Comparison of ENCODE assay signal across 21 cellular contexts in the genomic region with DNA sequence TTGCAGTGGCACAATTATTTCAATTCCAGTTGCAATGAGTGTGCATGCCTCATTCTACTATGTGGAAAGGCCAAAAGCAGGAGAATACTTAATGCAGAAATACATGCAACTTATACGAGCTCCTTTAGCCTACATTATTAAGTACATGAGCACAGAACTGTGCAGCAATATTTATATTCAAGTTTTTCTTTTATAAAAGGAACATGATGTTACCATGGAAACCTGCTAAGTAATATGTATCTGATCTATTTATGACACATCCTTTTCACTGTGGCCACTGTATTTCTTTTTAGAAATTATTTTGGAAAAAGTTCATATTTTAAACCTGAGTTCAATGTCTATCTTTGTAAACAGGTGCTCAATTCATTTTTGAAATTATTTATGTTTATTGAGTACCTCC.
DNase-seq lines count a peak whose midpoint lies in the region; ATAC-seq and TF ChIP-seq lines count a peak whose summit lies in the region.
"Had no signal": no experiment of that assay in that cellular context is flagged by ENCODE, and none has a peak within 500 bp of the region (broad histone marks: within the 10 kb centered on the region; RNA-seq: fewer than 3 reads in every experiment).

No MANE protein-coding gene starts in this region.

- ATAC-seq in CD4-positive, alpha-beta T cell (ENCODE audit: poor library complexity) = no peak
- ATAC-seq in PC-3 = peak; percentile 30
- no peak for ATAC-seq in foreskin keratinocyte
- ATAC-seq: A549 had no signal

- peaks cover 3% of the 10 kb centered on the region for H3K79me2 ChIP-seq in PC-3 (ENCODE audit: low read length)
- H3K79me2 ChIP-seq in neural progenitor cell (ENCODE audit: low read depth) = peaks cover 99% of the 10 kb centered on the region

- H3K27me3 ChIP-seq in CD4-positive, alpha-beta T cell (ENCODE audit: control insufficient read depth, insufficient read depth, low read length) = no peaks in the 10 kb centered on the region
- no peaks in the 10 kb centered on the region for H3K27me3 ChIP-seq in PC-3 (ENCODE audit: low read length)
- no peaks in the 10 kb centered on the region for H3K27me3 ChIP-seq in neural progenitor cell
- no peaks in the 10 kb centered on the region for H3K27me3 ChIP-seq in foreskin keratinocyte
- H3K27me3 ChIP-seq: BLaER1 treated with 17β-estradiol and CSF1 and Interleukin-3, amounts not matched to agents 10 nM and 100 nM had no signal

- H3K4me3 ChIP-seq in PC-3 (ENCODE audit: low read length) (no peak overlapping the region), neural progenitor cell (no peak overlapping the region)
- H3K4me3 ChIP-seq: A549; BLaER1 treated with 17β-estradiol and CSF1 and Interleukin-3, amounts not matched to agents 10 nM and 100 nM had no signal

- H3K4me1 ChIP-seq in PC-3 (ENCODE audit: insufficient read depth, low read length) = 0 out of 2 replicates have a peak, but pooled peaks cover 7% of the 10 kb centered on the region
- H3K4me1 ChIP-seq in neural progenitor cell = peaks cover 64% of the 10 kb centered on the region
- H3K4me1 ChIP-seq in foreskin keratinocyte = no peaks in the 10 kb centered on the region
- H3K4me1 ChIP-seq: A549; BLaER1 treated with 17β-estradiol and CSF1 and Interleukin-3, amounts not matched to agents 10 nM and 100 nM had no signal

- no peak for TF ChIP-seq CTCF in CD4-positive, alpha-beta T cell (IDR thresholded peaks at IDR 0.05)
- TF ChIP-seq CTCF in PC-3 (conservative IDR thresholded peaks at IDR 0.05; ENCODE audit: low read depth, low read length) = no peak
- no peak for TF ChIP-seq CTCF in neural progenitor cell (IDR thresholded peaks at IDR 0.05)
- TF ChIP-seq CTCF in endothelial cell (IDR thresholded peaks at IDR 0.05; ENCODE audit: unreplicated experiment) = no peak
- no peak for TF ChIP-seq CTCF in foreskin keratinocyte (conservative IDR thresholded peaks at IDR 0.05)

- peaks cover 4% of the 10 kb centered on the region for H3K27me3 Mint-ChIP-seq in CD4-positive, alpha-beta T cell
- no peaks in the 10 kb centered on the region for H3K27me3 Mint-ChIP-seq in neural progenitor cell (ENCODE audit: insufficient read depth, low read depth)
- no peaks in the 10 kb centered on the region for H3K27me3 Mint-ChIP-seq in endothelial cell (ENCODE audit: unreplicated experiment)

- H3K9ac ChIP-seq in PC-3 (ENCODE audit: low read length) (no peak overlapping the region), neural progenitor cell (no peak overlapping the region)
- H3K9ac ChIP-seq: BLaER1 treated with 17β-estradiol and CSF1 and Interleukin-3, amounts not matched to agents 10 nM and 100 nM had no signal

- BruUV-seq in PC-3 (replicated peaks; lab: Mats Ljungman, UMichigan) = no TSS peak

- H3K36me3 Mint-ChIP-seq in CD4-positive, alpha-beta T cell (ENCODE audit: low read depth) = no peaks in the 10 kb centered on the region
- peaks cover 14% of the 10 kb centered on the region for H3K36me3 Mint-ChIP-seq in neural progenitor cell
- no peaks in the 10 kb centered on the region for H3K36me3 Mint-ChIP-seq in endothelial cell (ENCODE audit: low read depth, unreplicated experiment)
- H3K36me3 Mint-ChIP-seq: CD4-positive, alpha-beta memory T cell; CD8-positive, alpha-beta memory T cell had no signal

- H3K27ac Mint-ChIP-seq in CD4-positive, alpha-beta T cell = peak overlapping the region; percentile 2
- H3K27ac Mint-ChIP-seq in neural progenitor cell (no peak overlapping the region), endothelial cell (ENCODE audit: unreplicated experiment) (no peak overlapping the region)
- H3K27ac Mint-ChIP-seq: B cell had no signal

- no peaks in the 10 kb centered on the region for H3F3A ChIP-seq in PC-3 (ENCODE audit: low read length, unreplicated experiment)
- peaks cover 12% of the 10 kb centered on the region for H3F3A ChIP-seq in neural progenitor cell (ENCODE audit: low read depth)

- intact Hi-C loops in CD4-positive, alpha-beta T cell (cut with DNase I, micrococcal nuclease) = no loop called here
- intact Hi-C loops in PC-3 (cut with micrococcal nuclease) = no loop called here

- H3K9me3 Mint-ChIP-seq in CD4-positive, alpha-beta T cell = no peaks in the 10 kb centered on the region
- H3K9me3 Mint-ChIP-seq in neural progenitor cell (peaks cover 14% of the 10 kb centered on the region), endothelial cell (ENCODE audit: unreplicated experiment) (no peaks in the 10 kb centered on the region)
- H3K9me3 Mint-ChIP-seq: CD4-positive, alpha-beta memory T cell; CD8-positive, alpha-beta memory T cell had no signal

- no peaks in the 10 kb centered on the region for H3K36me3 ChIP-seq in PC-3 (ENCODE audit: low read depth, low read length)
- H3K36me3 ChIP-seq in neural progenitor cell = no peaks in the 10 kb centered on the region
- H3K36me3 ChIP-seq: BLaER1 treated with 17β-estradiol and CSF1 and Interleukin-3, amounts not matched to agents 10 nM and 100 nM had no signal

- no peak overlapping the region for H3K4me3 Mint-ChIP-seq in CD4-positive, alpha-beta T cell
- no peak overlapping the region for H3K4me3 Mint-ChIP-seq in neural progenitor cell
- no peak overlapping the region for H3K4me3 Mint-ChIP-seq in endothelial cell (ENCODE audit: unreplicated experiment)
- H3K4me3 Mint-ChIP-seq: B cell; CD4-positive, alpha-beta memory T cell; CD8-positive, alpha-beta memory T cell had no signal

- DNase-seq in CD4-positive, alpha-beta T cell = no peak
- DNase-seq in PC-3 (no peak), caudate nucleus (lab: John Stamatoyannopoulos, UW) (no peak), neural progenitor cell (ENCODE audit: low spot score) (no peak), endothelial cell (ENCODE audit: low spot score) (no peak), DMS79 (lab: John Stamatoyannopoulos, UW) (no peak), foreskin keratinocyte (no peak)
- DNase-seq: AML-193; CD4-positive, alpha-beta memory T cell; COR-L47; DMS 273 treated with DMSO at 0.1 percent for 48 hours; DMS153; DMS53; DMS79 treated with DMSO at 0.1 percent for 48 hours; GF-D8 had no signal

- no peak overlapping the region for H3K27ac ChIP-seq in CD4-positive, alpha-beta T cell (ENCODE audit: low read depth, low read length)
- H3K27ac ChIP-seq in PC-3 (ENCODE audit: low read length) (no peak overlapping the region), caudate nucleus (ENCODE audit: low read depth, low read length) (peak overlapping the region; percentile 46), neural progenitor cell (no peak overlapping the region), foreskin keratinocyte (no peak overlapping the region)
- H3K27ac ChIP-seq: 22Rv1; A549; BLaER1 treated with 17β-estradiol and CSF1 and Interleukin-3, amounts not matched to agents 10 nM and 100 nM; C4-2B had no signal

- H2AFZ ChIP-seq in PC-3 (ENCODE audit: low read length) (no peak overlapping the region), neural progenitor cell (replicated peaks) (no peak overlapping the region)

- POLR2A ChIA-PET in CD4-positive, alpha-beta T cell (lab: Charles Lee) = no interaction called here
- POLR2A ChIA-PET in PC-3 (lab: Charles Lee; ENCODE audit: unreplicated experiment) = no interaction called here

- peaks cover 20% of the 10 kb centered on the region for H3K4me1 Mint-ChIP-seq in CD4-positive, alpha-beta T cell (ENCODE audit: low read depth)
- H3K4me1 Mint-ChIP-seq in neural progenitor cell (peaks cover 24% of the 10 kb centered on the region), endothelial cell (ENCODE audit: unreplicated experiment) (peaks cover 10% of the 10 kb centered on the region)

- no peaks in the 10 kb centered on the region for H3K9me2 ChIP-seq in PC-3 (replicated peaks; ENCODE audit: low read length)

- no peak overlapping the region for H3K4me2 ChIP-seq in PC-3 (ENCODE audit: low read length)
- H3K4me2 ChIP-seq in neural progenitor cell = peak overlapping the region; percentile 25
- H3K4me2 ChIP-seq: A549; BLaER1 treated with 17β-estradiol and CSF1 and Interleukin-3, amounts not matched to agents 10 nM and 100 nM had no signal

- H3K9me3 ChIP-seq in CD4-positive, alpha-beta T cell (ENCODE audit: control insufficient read depth, low read length) = no peaks in the 10 kb centered on the region
- H3K9me3 ChIP-seq in PC-3 (ENCODE audit: low read length) (no peaks in the 10 kb centered on the region), neural progenitor cell (ENCODE audit: low read depth) (no peaks in the 10 kb centered on the region)
- H3K9me3 ChIP-seq: A549; BLaER1 treated with 17β-estradiol and CSF1 and Interleukin-3, amounts not matched to agents 10 nM and 100 nM had no signal

- H4K20me1 ChIP-seq in PC-3 (ENCODE audit: low read length) (no peaks in the 10 kb centered on the region), neural progenitor cell (ENCODE audit: low read depth) (peaks cover 71% of the 10 kb centered on the region)
- H4K20me1 ChIP-seq: BLaER1 treated with 17β-estradiol and CSF1 and Interleukin-3, amounts not matched to agents 10 nM and 100 nM had no signal

- CTCF ChIA-PET in CD4-positive, alpha-beta T cell (lab: Charles Lee) = no interaction called here
- CTCF ChIA-PET in PC-3 (lab: Charles Lee) = no interaction called here
